Comparison of ENCODE assay signal across 14 cellular contexts in genomic region chr19:51138549-51138979, GRCh38. TPM values are rescaled to one million over a fixed set of nuclear protein-coding genes. Genes with fewer than 3 reads are reported as not detected.
DNase-seq lines count a peak whose midpoint lies in the region; ATAC-seq and TF ChIP-seq lines count a peak whose summit lies in the region.
"Had no signal": no experiment of that assay in that cellular context is flagged by ENCODE, and none has a peak within 500 bp of the region (broad histone marks: within the 10 kb centered on the region; RNA-seq: fewer than 3 reads in every experiment).

No MANE protein-coding gene starts in this region.

- H3K27ac Mint-ChIP-seq in effector memory CD8-positive, alpha-beta T cell: no peak overlapping the region

- WGBS in adipose tissue, 3 donors: 30 to 62% (median 49%) methylated on average over 6 of the region's 6 CpGs
- 59 to 74% methylated on average over 6 of the region's 6 CpGs for WGBS in sigmoid colon, 2 donors

- H3K9me3 ChIP-seq in left ventricle myocardium inferior (replicated peaks) (peaks cover 7% of the 10 kb centered on the region), sigmoid colon (no peaks in the 10 kb centered on the region)

- H3K4me3 Mint-ChIP-seq in effector memory CD8-positive, alpha-beta T cell: no peak overlapping the region

- H3K4me3 ChIP-seq in left ventricle myocardium inferior (no peak overlapping the region), sigmoid colon (no peak overlapping the region)

- H3K36me3 ChIP-seq in left ventricle myocardium inferior (no peaks in the 10 kb centered on the region), sigmoid colon (no peaks in the 10 kb centered on the region)

- peaks cover 0 to 10% of the 10 kb centered on the region in 2 donors for H3K27me3 Mint-ChIP-seq in effector memory CD8-positive, alpha-beta T cell

- DNase-seq in Kasumi-1 (lab: John Stamatoyannopoulos, UW): peak; percentile 15 to 30
- peak; percentile 58 for DNase-seq in left ventricle myocardium inferior
- peak; percentile 73 for DNase-seq in sigmoid colon
- no peak for DNase-seq in effector memory CD8-positive, alpha-beta T cell
- no peak for DNase-seq in NCI-H748 treated with DMSO at 0.1 percent for 48 hours (lab: John Stamatoyannopoulos, UW)
- DNase-seq: activated CD4-positive, CD25-positive, alpha-beta regulatory T cell; NK-92 treated with Interleukin-12 subunit alpha and Interleukin-12 subunit beta, amount 100 ng/mL, for 24 hours; stimulated activated CD4-positive, alpha-beta T cell treated with anti-CD3 and anti-CD28 coated beads, Interleukin-4, amount 100 ng/mL, for 24 hours; stimulated activated naive CD4-positive, alpha-beta T cell had no signal

- peak overlapping the region; percentile 58 for H3K27ac ChIP-seq in adipose tissue (ENCODE audit: low read depth, low read length)
- peak overlapping the region; percentile 58 for H3K27ac ChIP-seq in left ventricle myocardium inferior (replicated peaks)
- H3K27ac ChIP-seq in sigmoid colon: peak overlapping the region in 2 of 4 donors; percentile 39 to 57

- peaks cover 63% of the 10 kb centered on the region for H3K27me3 ChIP-seq in left ventricle myocardium inferior (ENCODE audit: low read depth)
- peaks cover 0 to 38% (median 5%) of the 10 kb centered on the region in 3 donors for H3K27me3 ChIP-seq in sigmoid colon

- intact Hi-C loops in left ventricle myocardium inferior (cut with micrococcal nuclease) (no loop called here), sigmoid colon (cut with DNase I) (no loop called here)

- peaks cover 5% of the 10 kb centered on the region for H3K4me1 ChIP-seq in left ventricle myocardium inferior
- H3K4me1 ChIP-seq in sigmoid colon: no peaks in the 10 kb centered on the region

- H3K9me3 Mint-ChIP-seq in effector memory CD8-positive, alpha-beta T cell: no peaks in the 10 kb centered on the region

- TF ChIP-seq POLR2A in sigmoid colon (IDR thresholded peaks at IDR 0.05): no peak

- H3K36me3 Mint-ChIP-seq in effector memory CD8-positive, alpha-beta T cell (ENCODE audit: insufficient read depth): no peaks in the 10 kb centered on the region

- no peak for ATAC-seq in HG03135 (IDR thresholded peaks at IDR 0.05; ENCODE audit: unreplicated experiment)
- no peak for ATAC-seq in HG03095 (IDR thresholded peaks at IDR 0.05; ENCODE audit: unreplicated experiment)
- ATAC-seq in effector memory CD8-positive, alpha-beta T cell (replicated peaks): no peak
- ATAC-seq: SK-N-SH treated with all-trans-retinoic acid at 6 μM for 48 hours had no signal

- H3K4me1 Mint-ChIP-seq in effector memory CD8-positive, alpha-beta T cell (ENCODE audit: low read depth in 2 of 2): peaks cover 44 to 56% of the 10 kb centered on the region in 2 donors

- TF ChIP-seq CTCF in left ventricle myocardium inferior (IDR thresholded peaks at IDR 0.05; ENCODE audit: borderline replicate concordance) (no peak), sigmoid colon (IDR thresholded peaks at IDR 0.05) (no peak)

- TF ChIP-seq EP300 in sigmoid colon (IDR thresholded peaks at IDR 0.05): no peak

RNA-seq across cellular contexts. Expression of gene SIGLEC7, which starts 3.5 kb away (rescaled TPM):
- polyA plus RNA-seq in adipose tissue: 1 to 10 TPM in 2 of 3 donors, under 1 TPM in 1; 0.59 to 5.1 (median 2.3) TPM
- total RNA-seq in left ventricle myocardium inferior: 0.47 TPM
- 1 to 10 TPM; 1.1 to 3.0 (median 1.9) TPM for total RNA-seq in sigmoid colon
- 1 to 10 TPM; 1.8 to 8.3 (median 3.1) TPM for polyA plus RNA-seq in sigmoid colon
- total RNA-seq: pulmonary artery endothelial cell had no signal

RNA-seq across cellular contexts. Expression of gene SIGLEC9, which starts 13.9 kb away (rescaled TPM):
- polyA plus RNA-seq in adipose tissue (1 to 10 TPM in 2 of 3 donors, under 1 TPM in 1; 0.78 to 7.1 (median 4.3) TPM), sigmoid colon (1 to 10 TPM; 2.4 to 8.8 (median 2.9) TPM)
- total RNA-seq in left ventricle myocardium inferior (1.7 TPM), sigmoid colon (1 to 10 TPM; 2.5 to 9.5 (median 7.0) TPM)
- total RNA-seq: pulmonary artery endothelial cell had no signal

RNA-seq across cellular contexts. Expression of gene CTU1, which starts 30.4 kb away (rescaled TPM):
- polyA plus RNA-seq in adipose tissue (1 to 10 TPM; 1.2 to 4.9 (median 3.2) TPM), sigmoid colon (1 to 10 TPM in 1 of 3 donors, under 1 TPM in 2; 0.60 to 2.4 (median 0.92) TPM)
- total RNA-seq in left ventricle myocardium inferior (4.4 TPM), sigmoid colon (1 to 10 TPM; 5.7 to 9.0 (median 7.3) TPM)

RNA-seq across cellular contexts. Expression of gene KLK14, which starts 55.9 kb away (rescaled TPM):
- polyA plus RNA-seq in adipose tissue (under 1 TPM in 2 of 3 donors, not detected in 1; 0.07 to 0.20 TPM), sigmoid colon (under 1 TPM in 1 of 3 donors, not detected in 2; 0.51 TPM)
- total RNA-seq in left ventricle myocardium inferior (1.6 TPM), sigmoid colon (not detected)
- total RNA-seq: pulmonary artery endothelial cell had no signal

Comparison
In these comparisons a context has a peak if more than half of its experiments do, and no peak if none do; other contexts are left out.
1. DNase-seq: peak in Kasumi-1 (2 of 2), left ventricle myocardium inferior (single experiment) and sigmoid colon (single experiment); none in effector memory CD8-positive, alpha-beta T cell (0 of 3) and NCI-H748 treated with DMSO at 0.1 percent for 48 hours (single experiment).